In genomic region chr21:44370771-44371410, GRCh38 we compare ENCODE assay signal across 21 cellular contexts. TPM values are rescaled to one million over a fixed set of nuclear protein-coding genes. Genes with fewer than 3 reads are reported as not detected.
DNase-seq lines count a peak whose midpoint lies in the region; ATAC-seq and TF ChIP-seq lines count a peak whose summit lies in the region.
"Had no signal": no experiment of that assay in that cellular context is flagged by ENCODE, and none has a peak within 500 bp of the region (broad histone marks: within the 10 kb centered on the region; RNA-seq: fewer than 3 reads in every experiment).

No MANE protein-coding gene starts in this region.

- DNase-seq in Right ventricle myocardium inferior (ENCODE audit: missing footprints) (peak; percentile 60), left ventricle myocardium inferior (no peak), chondrocyte (ENCODE audit: low spot score) (peak; percentile 43), posterior vena cava (ENCODE audit: low spot score) (peak; percentile 62), NOMO-1 treated with dmso at 0.1 percent for 144 hours (lab: John Stamatoyannopoulos, UW; ENCODE audit: unreplicated experiment) (no peak)
- DNase-seq: activated T-cell treated with anti-CD3 and anti-CD28 coated beads, Interleukin-2, amount 50 U/mL, for 1 hour; DMS79; GF-D8; Karpas-422; left ventricle myocardium superior; MV-4-11; NCI-H510A; small intestine; stimulated activated CD4-positive, alpha-beta T cell treated with anti-CD3 and anti-CD28 coated beads, Interleukin-2, amount 100 ng/mL, for 24 hours; SW 1271 had no signal

- TF ChIP-seq CTCF in left ventricle myocardium inferior (IDR thresholded peaks at IDR 0.05; ENCODE audit: borderline replicate concordance) (no peak), chondrocyte (IDR thresholded peaks at IDR 0.05) (no peak)

- no peaks in the 10 kb centered on the region for H3K36me3 ChIP-seq in left ventricle myocardium inferior
- H3K36me3 ChIP-seq: brain microvascular endothelial cell, tibial artery had no signal

- no peak for ATAC-seq in Right ventricle myocardium inferior
- no peak for ATAC-seq in GM19463 (IDR thresholded peaks at IDR 0.05; ENCODE audit: unreplicated experiment)
- ATAC-seq in HG02870 (IDR thresholded peaks at IDR 0.05; ENCODE audit: unreplicated experiment), result no peak
- ATAC-seq in HG02759 (IDR thresholded peaks at IDR 0.05; ENCODE audit: unreplicated experiment), result no peak

- peaks cover 4% of the 10 kb centered on the region for H3K4me1 ChIP-seq in left ventricle myocardium inferior

- peaks cover 86% of the 10 kb centered on the region for H3K27me3 ChIP-seq in left ventricle myocardium inferior (ENCODE audit: low read depth)
- H3K27me3 ChIP-seq: BLaER1 treated with 17β-estradiol and CSF1 and Interleukin-3, amounts not matched to agents 10 nM and 100 nM; brain microvascular endothelial cell had no signal

- H3K36me3 Mint-ChIP-seq in chondrocyte (ENCODE audit: low read depth), result no peaks in the 10 kb centered on the region

- peaks cover 9% of the 10 kb centered on the region for H3K4me1 Mint-ChIP-seq in chondrocyte (ENCODE audit: low read depth)

- H3K9me3 ChIP-seq in left ventricle myocardium inferior (replicated peaks), result no peaks in the 10 kb centered on the region
- H3K9me3 ChIP-seq: tibial artery had no signal

- H3K27ac ChIP-seq in left ventricle myocardium inferior (replicated peaks), result no peak overlapping the region
- H3K27ac ChIP-seq: brain microvascular endothelial cell, tibial artery had no signal

- H3K9me3 Mint-ChIP-seq in chondrocyte (ENCODE audit: low read depth), result no peaks in the 10 kb centered on the region

- H3K27me3 Mint-ChIP-seq in chondrocyte (ENCODE audit: low read depth), result peaks cover 22% of the 10 kb centered on the region

- no peak overlapping the region for H3K4me3 ChIP-seq in left ventricle myocardium inferior
- H3K4me3 ChIP-seq: BLaER1 treated with 17β-estradiol and CSF1 and Interleukin-3, amounts not matched to agents 10 nM and 100 nM; tibial artery had no signal

- no peak overlapping the region for H3K4me3 Mint-ChIP-seq in chondrocyte (ENCODE audit: unreplicated experiment)

- no peak overlapping the region for H3K27ac Mint-ChIP-seq in chondrocyte (ENCODE audit: unreplicated experiment)

- intact Hi-C loops in Right ventricle myocardium inferior (cut with DNase I) (no loop called here), left ventricle myocardium inferior (cut with micrococcal nuclease) (no loop called here), posterior vena cava (cut with DNase I) (no loop called here)

RNA-seq across cellular contexts. Expression of gene TRPM2, which starts 17.5 kb away (rescaled TPM):
- 2.7 TPM for total RNA-seq in Right ventricle myocardium inferior
- 1.8 TPM for total RNA-seq in left ventricle myocardium inferior
- total RNA-seq in chondrocyte, result 0.21 to 0.32 TPM in 2 of 3 replicates, not detected in the other
- total RNA-seq in posterior vena cava, result 10 to 100 TPM in 1 of 2 donors, 1 to 10 TPM in 1; 7.7 to 11.3 TPM

RNA-seq across cellular contexts. Expression of gene CFAP410, which starts 31.7 kb away (rescaled TPM):
- 16.8 TPM for total RNA-seq in Right ventricle myocardium inferior
- total RNA-seq in left ventricle myocardium inferior, result 12.0 TPM
- total RNA-seq in chondrocyte, result 14.2 to 19.5 TPM (median 17.7 TPM) in 3 replicates
- total RNA-seq in posterior vena cava, result 10 to 100 TPM; 18.1 to 18.8 TPM

Comparison
In these comparisons a context has a peak if more than half of its experiments do, and no peak if none do; other contexts are left out.
1. DNase-seq: peak in Right ventricle myocardium inferior (single experiment), chondrocyte (single experiment) and posterior vena cava (single experiment); none in left ventricle myocardium inferior (single experiment) and NOMO-1 treated with dmso at 0.1 percent for 144 hours (single experiment).